In the genomic region with DNA sequence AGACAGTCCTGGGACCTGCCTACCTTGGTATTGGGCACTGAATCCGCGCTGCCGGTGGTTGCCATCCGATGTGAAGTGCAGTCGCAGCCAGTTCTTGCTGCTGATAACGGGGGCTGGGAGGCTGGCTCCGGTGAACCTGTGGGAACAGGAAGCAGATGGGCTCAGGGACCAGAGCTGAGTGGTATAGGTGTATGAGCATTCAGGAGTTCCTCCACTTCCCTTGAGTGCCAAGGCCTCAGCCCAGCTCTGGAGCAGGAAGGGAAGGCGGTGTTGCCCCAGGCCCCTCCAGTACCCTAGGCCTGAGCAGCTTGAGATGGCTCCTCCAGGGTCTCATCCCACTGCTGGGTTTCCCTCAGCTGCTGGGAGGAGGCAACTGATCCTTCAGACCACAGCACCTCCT, we compare ENCODE assay signal across 3 cellular contexts. TPM values are rescaled to one million over a fixed set of nuclear protein-coding genes. Genes with fewer than 3 reads are reported as not detected.
"Had no signal": no experiment of that assay in that cellular context is flagged by ENCODE, and none has a peak within 500 bp of the region (broad histone marks: within the 10 kb centered on the region; RNA-seq: fewer than 3 reads in every experiment).

No MANE protein-coding gene starts in this region.

- DNase-seq: GDM1, GF-D8 had no signal

- H3K4me3 ChIP-seq: GM12878 had no signal

- ATAC-seq: GM12878 had no signal

RNA-seq across cellular contexts. Expression of a gene that starts 17.0 kb away (rescaled TPM):
- polyA plus RNA-seq: GM12878 had no signal
